Comparison of ENCODE assay signal across 8 cellular contexts in the genomic region with DNA sequence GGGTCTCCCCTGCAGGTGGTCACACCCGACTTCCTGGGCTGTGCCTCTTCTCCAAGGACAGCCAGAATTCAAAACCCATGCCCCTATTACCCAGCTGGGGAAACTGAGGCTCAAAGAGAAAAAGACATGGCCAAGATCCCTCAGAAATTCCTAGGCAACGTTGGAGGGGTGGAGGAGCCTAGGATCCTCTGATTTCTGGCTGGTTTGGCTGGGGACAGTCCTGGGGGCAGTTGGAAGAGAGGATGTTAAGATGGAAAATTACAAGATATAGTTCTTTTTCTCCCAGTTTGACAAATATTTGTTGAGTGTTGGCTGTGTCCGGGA. TPM values are rescaled to one million over a fixed set of nuclear protein-coding genes. Genes with fewer than 3 reads are reported as not detected.
DNase-seq lines count a peak whose midpoint lies in the region; ATAC-seq, FAIRE-seq and TF ChIP-seq lines count a peak whose summit lies in the region.

No MANE protein-coding gene starts in this region.

- H3K27me3 Mint-ChIP-seq in activated CD4-positive, alpha-beta T cell treated with anti-CD3 and anti-CD28 coated beads, Interleukin-2, amount 10 ng/mL, durations not matched to agents 7 days and 5 days: no peaks in the 10 kb centered on the region
- H3K27me3 Mint-ChIP-seq in astrocyte (ENCODE audit: low read depth, unreplicated experiment): no peaks in the 10 kb centered on the region

- H3K27me3 ChIP-seq in astrocyte (ENCODE audit: insufficient read depth, low read length) (no peaks in the 10 kb centered on the region), liver (ENCODE audit: control insufficient read depth in 4 of 4, insufficient read depth in 4 of 4, low read length in 3 of 4) (no peaks in the 10 kb centered on the region), thyroid gland (no peaks in the 10 kb centered on the region)

- POLR2A ChIA-PET in activated CD4-positive, alpha-beta T cell treated with anti-CD3 and anti-CD28 coated beads, Interleukin-2, amount 10 ng/mL, durations not matched to agents 7 days and 5 days (lab: Charles Lee): no interaction called here

- H3K4me3 Mint-ChIP-seq in activated CD4-positive, alpha-beta T cell treated with anti-CD3 and anti-CD28 coated beads, Interleukin-2, amount 10 ng/mL, durations not matched to agents 7 days and 5 days: peak overlapping the region; percentile 83
- peak overlapping the region; percentile 98 for H3K4me3 Mint-ChIP-seq in astrocyte (ENCODE audit: unreplicated experiment)

- peaks cover 66% of the 10 kb centered on the region for H3K4me1 Mint-ChIP-seq in activated CD4-positive, alpha-beta T cell treated with anti-CD3 and anti-CD28 coated beads, Interleukin-2, amount 10 ng/mL, durations not matched to agents 7 days and 5 days
- peaks cover 14% of the 10 kb centered on the region for H3K4me1 Mint-ChIP-seq in astrocyte (ENCODE audit: low read depth, unreplicated experiment)

- no peak for FAIRE-seq in astrocyte (lab: Jason Lieb, UNC)

- peak overlapping the region; percentile 59 for H3K27ac Mint-ChIP-seq in activated CD4-positive, alpha-beta T cell treated with anti-CD3 and anti-CD28 coated beads, Interleukin-2, amount 10 ng/mL, durations not matched to agents 7 days and 5 days
- peak overlapping the region; percentile 55 for H3K27ac Mint-ChIP-seq in astrocyte (ENCODE audit: unreplicated experiment)

- H3K4me1 ChIP-seq in astrocyte (ENCODE audit: insufficient read depth, low read length): peaks cover 30% of the 10 kb centered on the region
- H3K4me1 ChIP-seq in liver (ENCODE audit: control insufficient read depth in 4 of 4, insufficient read depth in 4 of 4, low read length in 3 of 4): peaks cover 8 to 41% (median 26%) of the 10 kb centered on the region in 4 donors
- H3K4me1 ChIP-seq in thyroid gland: peaks cover 26 to 30% of the 10 kb centered on the region in 2 donors

- no peak for TF ChIP-seq POLR2A in thyroid gland (IDR thresholded peaks at IDR 0.05)

- CTCF ChIA-PET in activated CD4-positive, alpha-beta T cell treated with anti-CD3 and anti-CD28 coated beads, Interleukin-2, amount 10 ng/mL, durations not matched to agents 7 days and 5 days (lab: Charles Lee): interaction anchor here (1.1 to 1.4 kb wide), 3 partner anchors 9 to 70 kb away, joined by 3 to 5 read pairs (median 4); no protein-coding TSS in a partner anchor

- no peaks in the 10 kb centered on the region for H3K9me3 Mint-ChIP-seq in activated CD4-positive, alpha-beta T cell treated with anti-CD3 and anti-CD28 coated beads, Interleukin-2, amount 10 ng/mL, durations not matched to agents 7 days and 5 days
- no peaks in the 10 kb centered on the region for H3K9me3 Mint-ChIP-seq in astrocyte (ENCODE audit: unreplicated experiment)

- no peak for ATAC-seq in GM21367 (IDR thresholded peaks at IDR 0.05; ENCODE audit: unreplicated experiment)

- H3K36me3 Mint-ChIP-seq in activated CD4-positive, alpha-beta T cell treated with anti-CD3 and anti-CD28 coated beads, Interleukin-2, amount 10 ng/mL, durations not matched to agents 7 days and 5 days (ENCODE audit: low read depth): peaks cover 13% of the 10 kb centered on the region
- peaks cover 9% of the 10 kb centered on the region for H3K36me3 Mint-ChIP-seq in astrocyte (ENCODE audit: low read depth, unreplicated experiment)

- H3K27ac ChIP-seq in astrocyte (ENCODE audit: low read depth, low read length) (peak overlapping the region; percentile 11), liver (ENCODE audit: low read depth in 1 of 2, low read length in 2 of 2) (peak overlapping the region; percentile 61 to 88), thyroid gland (peak overlapping the region; percentile 75 to 92 (median 88))

- no peak overlapping the region for H2AFZ ChIP-seq in astrocyte (ENCODE audit: low read depth, low read length)

- H3K9me3 ChIP-seq in astrocyte (ENCODE audit: insufficient read depth, low read depth, low read length): no peaks in the 10 kb centered on the region
- no peaks in the 10 kb centered on the region for H3K9me3 ChIP-seq in liver (ENCODE audit: control insufficient read depth in 4 of 4, low read length in 3 of 4)
- H3K9me3 ChIP-seq in thyroid gland: no peaks in the 10 kb centered on the region

- H4K20me1 ChIP-seq in astrocyte (ENCODE audit: insufficient read depth, low read length): peaks cover 55% of the 10 kb centered on the region

- peaks cover 77% of the 10 kb centered on the region for H3K79me2 ChIP-seq in astrocyte (ENCODE audit: insufficient read depth, low read length)

- intact Hi-C loops in thyroid gland (cut with DNase I): no loop called here

- no peak for TF ChIP-seq RAD21 in liver (IDR thresholded peaks at IDR 0.05)

- 7% methylated on average over 3 of the region's 3 CpGs for WGBS in liver
- 14 to 21% methylated on average over 2 to 3 of the region's 3 CpGs for WGBS in thyroid gland, 2 donors

- H3K36me3 ChIP-seq in astrocyte (ENCODE audit: insufficient read depth, low read length): peaks cover 13% of the 10 kb centered on the region
- H3K36me3 ChIP-seq in liver (ENCODE audit: control insufficient read depth in 4 of 4, insufficient read depth in 3 of 4, low read depth in 1 of 4, low read length in 3 of 4): no peaks in the 10 kb centered on the region
- H3K36me3 ChIP-seq in thyroid gland: no peaks in the 10 kb centered on the region

- no peak for DNase-seq in activated CD4-positive, alpha-beta T cell treated with anti-CD3 and anti-CD28 coated beads, Interleukin-2, amount 10 ng/mL, durations not matched to agents 7 days and 5 days
- no peak for DNase-seq in activated CD4-positive, alpha-beta T cell treated with anti-CD3 and anti-CD28 coated beads for 4 hours
- DNase-seq in astrocyte (ENCODE audit: low read depth) (no peak), thyroid gland (no peak), COLO829 (ENCODE audit: low spot score) (no peak), kidney tubule cell (ENCODE audit: low spot score) (no peak)

- TF ChIP-seq CTCF in astrocyte (IDR thresholded peaks at IDR 0.05; ENCODE audit: insufficient read depth, low read depth, low read length): no peak
- TF ChIP-seq CTCF in liver (IDR thresholded peaks at IDR 0.05; ENCODE audit: low read depth, low read length, missing input control): no peak
- no peak for TF ChIP-seq CTCF in thyroid gland (IDR thresholded peaks at IDR 0.05)

- H3K4me3 ChIP-seq in astrocyte (ENCODE audit: insufficient read depth, low read depth, low read length) (peak overlapping the region; percentile 41), liver (ENCODE audit: low read depth in 1 of 3, low read length in 3 of 3) (peak overlapping the region in 2 of 3 donors; percentile 39 to 96), thyroid gland (replicated peaks in 1 of 3) (peak overlapping the region in 2 of 3 donors; percentile 88 to 100)

- peak overlapping the region; percentile 100 for H3K4me2 ChIP-seq in astrocyte (ENCODE audit: low read length)

- H3K9ac ChIP-seq in astrocyte (ENCODE audit: low read length): peak overlapping the region; percentile 92
- H3K9ac ChIP-seq in liver (ENCODE audit: low read depth in 1 of 2, low read length in 2 of 2): peak overlapping the region; percentile 22 to 29

TF ChIP-seq in liver, 16 proteins besides CTCF, POLR2A, EP300 and RAD21:
- TF ChIP-seq FOXA2 (IDR thresholded peaks at IDR 0.05) (no peak), REST (IDR thresholded peaks at IDR 0.05) (no peak)

RNA-seq across cellular contexts. Expression of gene VASP, which starts 2.4 kb away (rescaled TPM):
- total RNA-seq in activated CD4-positive, alpha-beta T cell treated with anti-CD3 and anti-CD28 coated beads, Interleukin-2, amount 10 ng/mL, durations not matched to agents 7 days and 5 days: 100 to 1,000 TPM; 143 to 157 TPM
- 205 and 222 TPM in 2 replicates for total RNA-seq in astrocyte
- 10 to 100 TPM; 20.2 to 29.1 TPM for total RNA-seq in liver
- polyA plus RNA-seq in liver: 10 to 100 TPM in 1 of 2 donors, 1 to 10 TPM in 1; 7.3 to 25.3 TPM
- total RNA-seq in thyroid gland: 10 to 100 TPM; 34.3 to 50.8 (median 45.1) TPM

RNA-seq across cellular contexts. Expression of gene PPM1N, which starts 11.4 kb away (rescaled TPM):
- 1 to 10 TPM in 1 of 2 experiments, under 1 TPM in 1; 0.82 to 1.1 TPM for total RNA-seq in activated CD4-positive, alpha-beta T cell treated with anti-CD3 and anti-CD28 coated beads, Interleukin-2, amount 10 ng/mL, durations not matched to agents 7 days and 5 days
- 0.67 and 1.3 TPM in 2 replicates for total RNA-seq in astrocyte
- 1 to 10 TPM in 1 of 2 donors, under 1 TPM in 1; 0.17 to 1.5 TPM for total RNA-seq in liver
- polyA plus RNA-seq in liver: under 1 TPM; 0.45 to 0.49 TPM
- total RNA-seq in thyroid gland: 1 to 10 TPM in 1 of 4 donors, under 1 TPM in 1, not detected in 2; 0.73 to 1.1 TPM

RNA-seq across cellular contexts. Expression of gene RTN2, which starts 12.8 kb away (rescaled TPM):
- total RNA-seq in activated CD4-positive, alpha-beta T cell treated with anti-CD3 and anti-CD28 coated beads, Interleukin-2, amount 10 ng/mL, durations not matched to agents 7 days and 5 days: 1 to 10 TPM; 1.8 to 2.0 TPM
- total RNA-seq in astrocyte (29.1 and 35.3 TPM in 2 replicates), liver (1 to 10 TPM; 1.0 to 1.6 TPM), thyroid gland (1 to 10 TPM; 1.8 to 7.3 (median 4.6) TPM)
- 1 to 10 TPM; 1.3 to 3.5 TPM for polyA plus RNA-seq in liver

RNA-seq across cellular contexts. Expression of gene FOSB, which starts 41.9 kb away (rescaled TPM):
- total RNA-seq in activated CD4-positive, alpha-beta T cell treated with anti-CD3 and anti-CD28 coated beads, Interleukin-2, amount 10 ng/mL, durations not matched to agents 7 days and 5 days: 10 to 100 TPM; 36.0 to 43.9 TPM
- total RNA-seq in astrocyte (8.2 and 13.3 TPM in 2 replicates), liver (1 to 10 TPM in 1 of 2 donors, under 1 TPM in 1; 0.28 to 1.3 TPM), thyroid gland (1 to 10 TPM; 1.6 to 3.3 (median 2.4) TPM)
- polyA plus RNA-seq in liver: under 1 TPM; 0.18 to 0.51 TPM

Comparison
In these comparisons a context has a peak if more than half of its experiments do, and no peak if none do; other contexts are left out.
1. H3K27ac ChIP-seq: peak in every context shown above with its lines; median percentile 88 in thyroid gland; 74 in liver; 11 in astrocyte.
2. H3K4me3 ChIP-seq: peak in every context shown above with its lines; median percentile 94 in thyroid gland; 68 in liver; 41 in astrocyte.